In the genomic region with DNA sequence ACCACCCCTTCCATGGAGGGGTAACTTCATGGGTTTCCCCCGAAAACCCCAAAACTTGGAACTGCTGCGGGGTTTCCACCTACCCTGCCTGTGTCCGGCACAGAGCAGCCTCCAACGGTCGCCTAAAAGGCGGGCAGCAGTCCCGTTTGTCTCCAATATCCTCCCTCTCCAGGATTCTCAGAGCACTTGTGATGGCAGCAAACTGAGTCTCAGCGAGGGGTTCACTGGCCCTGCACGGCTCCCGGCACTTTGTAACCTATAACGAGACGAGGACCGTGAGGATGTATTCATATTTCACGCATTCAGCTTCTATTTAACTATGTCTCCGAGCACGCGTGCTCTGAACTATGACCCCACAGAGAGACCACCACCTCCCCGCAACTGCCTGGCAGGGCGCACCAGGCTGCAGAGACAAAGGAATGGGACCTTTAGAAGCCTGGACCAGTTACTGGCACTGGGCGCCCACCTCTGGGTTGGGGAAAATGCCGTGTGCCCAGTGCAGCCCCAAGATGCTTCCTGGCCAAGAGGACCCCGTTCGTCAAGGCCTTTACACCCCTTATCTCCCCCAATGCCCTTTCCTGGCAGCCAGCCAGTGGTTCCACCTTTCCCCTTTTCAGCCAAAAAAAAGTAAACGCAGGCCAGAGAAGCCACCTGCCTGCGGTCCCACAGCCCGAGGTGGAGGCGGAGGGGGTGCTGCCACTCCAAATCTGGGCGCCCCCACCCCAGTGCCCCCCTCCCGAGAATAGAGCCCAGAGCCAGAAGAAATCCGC, we compare ENCODE assay signal across 16 cellular contexts.
DNase-seq lines count a peak whose midpoint lies in the region; ATAC-seq and TF ChIP-seq lines count a peak whose summit lies in the region.
"Had no signal": no experiment of that assay in that cellular context is flagged by ENCODE, and none has a peak within 500 bp of the region (broad histone marks: within the 10 kb centered on the region; RNA-seq: fewer than 3 reads in every experiment).

No MANE protein-coding gene starts in this region.

- H3K4me3 ChIP-seq in testis = peak overlapping the region in 1 of 2 donors; percentile 26
- H3K4me3 ChIP-seq: body of pancreas, skin epidermis had no signal

- no peaks in the 10 kb centered on the region for H3K36me3 ChIP-seq in testis (ENCODE audit: low read depth, missing control alignments)
- H3K36me3 ChIP-seq: gastroesophageal sphincter had no signal

- WGBS in testis, 2 donors = 53 to 59% methylated on average over 28 to 30 of the region's 30 CpGs

- H3K4me1 ChIP-seq in testis = peaks cover 7% of the 10 kb centered on the region

- TF ChIP-seq CTCF in nephron (IDR thresholded peaks at IDR 0.05; ENCODE audit: unreplicated experiment in 3 of 3) (no peak), testis (IDR thresholded peaks at IDR 0.05) (no peak)

- intact Hi-C loops in testis (cut with DNase I; ENCODE audit: low total_unique reads) = no loop called here

- H3K4me3 Mint-ChIP-seq in nephron = peak overlapping the region; percentile 61 to 76 (median 75)

- H3K27ac Mint-ChIP-seq in nephron = peak overlapping the region in 1 of 3 experiments; percentile 55
- H3K27ac Mint-ChIP-seq: activated T-helper 2 cell treated with anti-CD3 and anti-CD28 coated beads, Interferon-gamma antibody, Interleukin-2, Interleukin-4, amounts not matched to agents 10 μg/mL and 5 μg/mL and 100 μg/mL, durations not matched to agents 14 hours and 24 hours and 36 hours had no signal

- no peaks in the 10 kb centered on the region for H3K36me3 Mint-ChIP-seq in nephron (ENCODE audit: low read depth)

- H3K9me3 ChIP-seq in testis = no peaks in the 10 kb centered on the region
- H3K9me3 ChIP-seq: body of pancreas, gastroesophageal sphincter had no signal

- ATAC-seq in GM19023 (IDR thresholded peaks at IDR 0.05; ENCODE audit: unreplicated experiment) = no peak
- no peak for ATAC-seq in HG02981 (IDR thresholded peaks at IDR 0.05; ENCODE audit: unreplicated experiment)
- ATAC-seq: body of pancreas, gastroesophageal sphincter had no signal

- TF ChIP-seq POLR2A in testis (IDR thresholded peaks at IDR 0.05) = no peak

- CTCF ChIA-PET in HEK293T (lab: Yijun Ruan, JAX) = no interaction called here

- H3K27me3 Mint-ChIP-seq in nephron (ENCODE audit: low read depth) = peaks cover 11% of the 10 kb centered on the region

- peaks cover 58% of the 10 kb centered on the region for H3K4me1 Mint-ChIP-seq in nephron

- H3K27ac ChIP-seq in testis = no peak overlapping the region
- H3K27ac ChIP-seq: body of pancreas, gastroesophageal sphincter, skin epidermis had no signal

- H3K9me3 Mint-ChIP-seq in nephron = peaks cover 10% of the 10 kb centered on the region
- H3K9me3 Mint-ChIP-seq: activated T-helper 2 cell treated with anti-CD3 and anti-CD28 coated beads, Interferon-gamma antibody, Interleukin-2, Interleukin-4, amounts not matched to agents 10 μg/mL and 5 μg/mL and 100 μg/mL, durations not matched to agents 14 hours and 24 hours and 36 hours had no signal

- POLR2A ChIA-PET in HEK293T (lab: Yijun Ruan, JAX) = no interaction called here

- DNase-seq in activated effector memory CD4-positive, alpha-beta T cell treated with anti-CD3 and anti-CD28 coated beads, Interleukin-2, amount 50 U/mL, for 16 hours = peak; percentile 44
- no peak for DNase-seq in activated effector memory CD4-positive, alpha-beta T cell treated with Interleukin-2 at 50 U/mL for 16 hours
- DNase-seq in ecto neural progenitor cell (ENCODE audit: low spot score) (peak; percentile 34), testis (peak; percentile 10), HEK293T (ENCODE audit: extremely low spot score) (no peak)
- DNase-seq: ACHN; activated CD4-positive, alpha-beta T cell treated with anti-CD3 and anti-CD28 coated beads, Interleukin-2, amount 50 U/mL, for 1 hour; body of pancreas; COR-L47; NCI-H1694 treated with DMSO at 0.1 percent for 48 hours had no signal

- H3K27me3 ChIP-seq in testis = no peaks in the 10 kb centered on the region

TF ChIP-seq in HEK293T, 16 proteins besides CTCF, POLR2A, EP300 and RAD21:
- no peak for TF ChIP-seq FOXK2 (IDR thresholded peaks at IDR 0.05)
- no peak for TF ChIP-seq TARDBP (IDR thresholded peaks at IDR 0.05)
- TF ChIP-seq BHLHE40 (IDR thresholded peaks at IDR 0.05; ENCODE audit: borderline replicate concordance) = no peak
- no peak for TF ChIP-seq SUZ12 (IDR thresholded peaks at IDR 0.05)
- TF ChIP-seq, protein P1, sequence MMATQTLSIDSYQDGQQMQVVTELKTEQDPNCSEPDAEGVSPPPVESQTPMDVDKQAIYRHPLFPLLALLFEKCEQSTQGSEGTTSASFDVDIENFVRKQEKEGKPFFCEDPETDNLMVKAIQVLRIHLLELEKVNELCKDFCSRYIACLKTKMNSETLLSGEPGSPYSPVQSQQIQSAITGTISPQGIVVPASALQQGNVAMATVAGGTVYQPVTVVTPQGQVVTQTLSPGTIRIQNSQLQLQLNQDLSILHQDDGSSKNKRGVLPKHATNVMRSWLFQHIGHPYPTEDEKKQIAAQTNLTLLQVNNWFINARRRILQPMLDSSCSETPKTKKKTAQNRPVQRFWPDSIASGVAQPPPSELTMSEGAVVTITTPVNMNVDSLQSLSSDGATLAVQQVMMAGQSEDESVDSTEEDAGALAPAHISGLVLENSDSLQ (IDR thresholded peaks at IDR 0.05) = no peak
- TF ChIP-seq L3MBTL2 (conservative IDR thresholded peaks at IDR 0.05) = no peak
- TF ChIP-seq CTBP1 (IDR thresholded peaks at IDR 0.05; ENCODE audit: borderline replicate concordance) = no peak
- no peak for TF ChIP-seq SP1 (IDR thresholded peaks at IDR 0.05)
- no peak for TF ChIP-seq ZNF384 (IDR thresholded peaks at IDR 0.05)
- TF ChIP-seq FOXA1 (IDR thresholded peaks at IDR 0.05) = no peak
- no peak for TF ChIP-seq ELF4 (IDR thresholded peaks at IDR 0.05)
- no peak for TF ChIP-seq LEF1 (IDR thresholded peaks at IDR 0.05; ENCODE audit: borderline replicate concordance)
- no peak for TF ChIP-seq ARNT (IDR thresholded peaks at IDR 0.05)
- TF ChIP-seq HDGF (IDR thresholded peaks at IDR 0.05; ENCODE audit: borderline replicate concordance) = no peak
- no peak for TF ChIP-seq FOXM1 (IDR thresholded peaks at IDR 0.05; ENCODE audit: borderline replicate concordance)

Comparison
In these comparisons a context has a peak if more than half of its experiments do, and no peak if none do; other contexts are left out.
1. DNase-seq: peak in activated effector memory CD4-positive, alpha-beta T cell treated with anti-CD3 and anti-CD28 coated beads, Interleukin-2, amount 50 U/mL, for 16 hours (single experiment), ecto neural progenitor cell (single experiment) and testis (single experiment); none in activated effector memory CD4-positive, alpha-beta T cell treated with Interleukin-2 at 50 U/mL for 16 hours (single experiment) and HEK293T (single experiment).